27 cellular contexts compared by ENCODE assay signal in genomic region chr1:154987326-154987725, GRCh38. TPM values are rescaled to one million over a fixed set of nuclear protein-coding genes. Genes with fewer than 3 reads are reported as not detected.
DNase-seq lines count a peak whose midpoint lies in the region; ATAC-seq and TF ChIP-seq lines count a peak whose summit lies in the region.
"Had no signal": no experiment of that assay in that cellular context is flagged by ENCODE, and none has a peak within 500 bp of the region (broad histone marks: within the 10 kb centered on the region; RNA-seq: fewer than 3 reads in every experiment).

No MANE protein-coding gene starts in this region.

- DNase-seq in cardiac fibroblast (ENCODE audit: low read depth in 2 of 2) (peak; percentile 45 to 47), neural crest cell (ENCODE audit: low read depth, low spot score) (no peak), uterus (no peak), NCI-H2171 (lab: John Stamatoyannopoulos, UW) (no peak)
- DNase-seq in stimulated activated naive B cell treated with anti-CD40 and anti-IgM and Interleukin-4, amounts not matched to agents 10 μg/mL and 1 μg/mL and 100 μg/mL, for 72 hours: no peak
- DNase-seq: activated CD4-positive, alpha-beta memory T cell treated with anti-CD3 and anti-CD28 coated beads, Interleukin-2, amount 10 ng/mL, durations not matched to agents 7 days and 5 days; activated CD4-positive, alpha-beta T cell treated with anti-CD3 and anti-CD28 coated beads for 1 hour; activated CD8-positive, alpha-beta memory T cell treated with anti-CD3 and anti-CD28 coated beads, Interleukin-2, amount 50 U/mL, for 4 hours; activated naive CD4-positive, alpha-beta T cell treated with Interleukin-2 at 50 U/mL for 16 hours; amniotic stem cell; H9; hippocampal formation; NCI-H2029; NCI-H526; ovary; Right ventricle myocardium superior; stimulated activated CD4-positive, alpha-beta T cell treated with anti-CD3 and anti-CD28 coated beads, Interleukin-1b, Interleukin-23, amount 100 ng/mL, for 48 hours; stimulated activated naive CD8-positive, alpha-beta T cell treated with anti-CD3 and anti-CD28 coated beads, Interleukin-15, Interleukin-2, amounts not matched to agents 100 U/mL and 50 U/mL, for 24 hours; T-helper 2 cell; testis had no signal

- intact Hi-C loops in uterus (cut with DNase I; ENCODE audit: low total_unique reads): no loop called here

- H3K4me3 Mint-ChIP-seq in neural crest cell: peak overlapping the region; percentile 38
- H3K4me3 Mint-ChIP-seq in stimulated activated naive B cell treated with anti-CD40 and anti-IgM and Interleukin-4, amounts not matched to agents 10 μg/mL and 1 μg/mL and 100 μg/mL, for 72 hours: no peak overlapping the region
- H3K4me3 Mint-ChIP-seq: activated CD4-positive, alpha-beta memory T cell treated with anti-CD3 and anti-CD28 coated beads, Interleukin-2, amount 10 ng/mL, durations not matched to agents 7 days and 5 days; brain; memory B cell; nephron had no signal

- H3K9me3 ChIP-seq in HEK293 (ENCODE audit: control insufficient read depth, insufficient read depth, low read depth, low read length): no peaks in the 10 kb centered on the region
- H3K9me3 ChIP-seq in uterus: no peaks in the 10 kb centered on the region
- H3K9me3 ChIP-seq: ovary, testis had no signal

- peaks cover 9% of the 10 kb centered on the region for H3K36me3 Mint-ChIP-seq in neural crest cell (ENCODE audit: low read depth)
- peaks cover 35 to 37% of the 10 kb centered on the region in 2 donors for H3K36me3 Mint-ChIP-seq in stimulated activated naive B cell treated with anti-CD40 and anti-IgM and Interleukin-4, amounts not matched to agents 10 μg/mL and 1 μg/mL and 100 μg/mL, for 72 hours

- H3K4me1 Mint-ChIP-seq in neural crest cell: peaks cover 14% of the 10 kb centered on the region
- peaks cover 18 to 34% of the 10 kb centered on the region in 2 donors for H3K4me1 Mint-ChIP-seq in stimulated activated naive B cell treated with anti-CD40 and anti-IgM and Interleukin-4, amounts not matched to agents 10 μg/mL and 1 μg/mL and 100 μg/mL, for 72 hours

- H3K27ac ChIP-seq in HEK293 (ENCODE audit: extremely low read depth, low read depth, low read length): no peak overlapping the region
- H3K27ac ChIP-seq in uterus: no peak overlapping the region
- H3K27ac ChIP-seq: HL-60, ovary, testis had no signal

- no peaks in the 10 kb centered on the region for H3K9me3 Mint-ChIP-seq in neural crest cell
- no peaks in the 10 kb centered on the region for H3K9me3 Mint-ChIP-seq in stimulated activated naive B cell treated with anti-CD40 and anti-IgM and Interleukin-4, amounts not matched to agents 10 μg/mL and 1 μg/mL and 100 μg/mL, for 72 hours
- H3K9me3 Mint-ChIP-seq: activated CD4-positive, alpha-beta memory T cell treated with anti-CD3 and anti-CD28 coated beads, Interleukin-2, amount 10 ng/mL, durations not matched to agents 7 days and 5 days; brain; H9; memory B cell; nephron had no signal

- no peak for TF ChIP-seq POLR2A in uterus (IDR thresholded peaks at IDR 0.05)

- H3K4me3 ChIP-seq in HEK293 (ENCODE audit: low read depth, low read length) (no peak overlapping the region), cardiac fibroblast (replicated peaks in 1 of 2; ENCODE audit: low read depth in 2 of 2, low read length in 2 of 2) (no peak overlapping the region), uterus (no peak overlapping the region)
- H3K4me3 ChIP-seq: ovary, smooth muscle cell, testis had no signal

- H3K36me3 ChIP-seq in HEK293 (ENCODE audit: control insufficient read depth in 2 of 2, insufficient read depth in 1 of 2, low read length in 2 of 2) (peaks cover 7 to 47% of the 10 kb centered on the region in 2 experiments; a peak in 2 of 3 replicates), uterus (no peaks in the 10 kb centered on the region)
- H3K36me3 ChIP-seq: ovary had no signal

- H3K27me3 Mint-ChIP-seq in neural crest cell (ENCODE audit: low read depth): no peaks in the 10 kb centered on the region
- H3K27me3 Mint-ChIP-seq in stimulated activated naive B cell treated with anti-CD40 and anti-IgM and Interleukin-4, amounts not matched to agents 10 μg/mL and 1 μg/mL and 100 μg/mL, for 72 hours: no peaks in the 10 kb centered on the region
- H3K27me3 Mint-ChIP-seq: activated CD4-positive, alpha-beta memory T cell treated with anti-CD3 and anti-CD28 coated beads, Interleukin-2, amount 10 ng/mL, durations not matched to agents 7 days and 5 days; brain; memory B cell had no signal

- no peak overlapping the region for H3K27ac Mint-ChIP-seq in neural crest cell (ENCODE audit: unreplicated experiment)
- H3K27ac Mint-ChIP-seq in stimulated activated naive B cell treated with anti-CD40 and anti-IgM and Interleukin-4, amounts not matched to agents 10 μg/mL and 1 μg/mL and 100 μg/mL, for 72 hours: no peak overlapping the region
- H3K27ac Mint-ChIP-seq: activated CD4-positive, alpha-beta memory T cell treated with anti-CD3 and anti-CD28 coated beads, Interleukin-2, amount 10 ng/mL, durations not matched to agents 7 days and 5 days; brain; H9; memory B cell; nephron had no signal

- CTCF ChIA-PET in HEK293 (lab: Yijun Ruan, JAX): interaction anchor here (0.6 to 2.6 kb wide), 6 partner anchors 9 to 656 kb away, joined by 3 to 15 read pairs (median 4); partner anchors contain the start of gene PBXIP1

- POLR2A ChIA-PET in HEK293 (lab: Yijun Ruan, JAX): interaction anchor here (0.7 to 1.3 kb wide), 3 partner anchors 14 to 17 kb away, joined by 3 to 5 read pairs (median 3); partner anchors contain the start of gene SHC1

- ATAC-seq in stimulated activated naive B cell treated with anti-CD40 and anti-IgM and Interleukin-4, amounts not matched to agents 10 μg/mL and 1 μg/mL and 100 μg/mL, for 72 hours (replicated peaks): no peak
- ATAC-seq: stimulated activated naive CD8-positive, alpha-beta T cell treated with anti-CD3 and anti-CD28 coated beads, Interleukin-15, Interleukin-2, amounts not matched to agents 100 U/mL and 50 U/mL, for 24 hours had no signal

- TF ChIP-seq CTCF in HEK293 (tag by site-specific recombination; IDR thresholded peaks at IDR 0.05): no peak
- no peak for TF ChIP-seq CTCF in cardiac fibroblast (IDR thresholded peaks at IDR 0.05; ENCODE audit: low read depth, low read length)
- no peak for TF ChIP-seq CTCF in neural crest cell (conservative IDR thresholded peaks at IDR 0.05)
- no peak for TF ChIP-seq CTCF in uterus (IDR thresholded peaks at IDR 0.05)

- H3K4me1 ChIP-seq in HEK293 (ENCODE audit: control insufficient read depth, insufficient read depth, low read length) (no peaks in the 10 kb centered on the region), uterus (peaks cover 0 to 10% of the 10 kb centered on the region in 2 donors)

- no peaks in the 10 kb centered on the region for H3K27me3 ChIP-seq in uterus
- H3K27me3 ChIP-seq: ovary, testis had no signal

TF ChIP-seq in HEK293, 187 proteins besides CTCF, POLR2A, EP300 and RAD21:
- TF ChIP-seq ZBTB7A (tag by site-specific recombination; IDR thresholded peaks at IDR 0.05; ENCODE audit: low read depth): no peak
- no peak for TF ChIP-seq ZFP3 (tag by site-specific recombination; IDR thresholded peaks at IDR 0.05; ENCODE audit: low read depth)
- TF ChIP-seq ZNF423 (tag by site-specific recombination; IDR thresholded peaks at IDR 0.05): no peak
- peak; percentile 76; the same call in 1 of the 2 replicates for TF ChIP-seq ZNF121 (tag by site-specific recombination; IDR thresholded peaks at IDR 0.05)
- TF ChIP-seq PRDM4 (tag by site-specific recombination; IDR thresholded peaks at IDR 0.05): no peak
- TF ChIP-seq ZNF843 (tag by site-specific recombination; IDR thresholded peaks at IDR 0.05): no peak
- TF ChIP-seq SCRT2 (tag by site-specific recombination; IDR thresholded peaks at IDR 0.05): no peak
TF ChIP-seq in HEK293: peak in this region for 1.

RNA-seq across cellular contexts. Expression of gene FLAD1, which starts 4.2 kb away (rescaled TPM):
- 76.3 and 81.9 TPM in 2 replicates for total RNA-seq in neural crest cell
- total RNA-seq in uterus: 10 to 100 TPM; 12.6 to 33.8 (median 20.7) TPM

RNA-seq across cellular contexts. Expression of gene LENEP, which starts 6.1 kb away (rescaled TPM):
- total RNA-seq in neural crest cell (1.9 and 2.5 TPM in 2 replicates), uterus (under 1 TPM in 1 of 4 donors, not detected in 3; 0.83 TPM)
- total RNA-seq: G401, ovary, Right ventricle myocardium superior, smooth muscle cell had no signal

RNA-seq across cellular contexts. Expression of gene CKS1B, which starts 12.8 kb away (rescaled TPM):
- total RNA-seq in neural crest cell: 211 and 217 TPM in 2 replicates
- 10 to 100 TPM; 14.1 to 52.7 (median 22.8) TPM for total RNA-seq in uterus

RNA-seq across cellular contexts. Expression of gene ZBTB7B, which starts 15.3 kb away (rescaled TPM):
- 5.9 and 6.9 TPM in 2 replicates for total RNA-seq in neural crest cell
- 10 to 100 TPM in 2 of 4 donors, 1 to 10 TPM in 2; 3.8 to 53.4 (median 11.9) TPM for total RNA-seq in uterus

RNA-seq across cellular contexts. Expression of gene SHC1, which starts 16.8 kb away (rescaled TPM):
- total RNA-seq in neural crest cell (90.3 and 92.9 TPM in 2 replicates), uterus (100 to 1,000 TPM in 2 of 4 donors, 10 to 100 TPM in 2; 93.5 to 149 (median 101) TPM)

Comparison
In these comparisons a context has a peak if more than half of its experiments do, and no peak if none do; other contexts are left out.
1. DNase-seq: peak in cardiac fibroblast (2 of 2); none in neural crest cell (single experiment), uterus (0 of 2), stimulated activated naive B cell treated with anti-CD40 and anti-IgM and Interleukin-4, amounts not matched to agents 10 μg/mL and 1 μg/mL and 100 μg/mL, for 72 hours (single experiment) and NCI-H2171 (single experiment).